17 cellular contexts compared by ENCODE assay signal in the genomic region with DNA sequence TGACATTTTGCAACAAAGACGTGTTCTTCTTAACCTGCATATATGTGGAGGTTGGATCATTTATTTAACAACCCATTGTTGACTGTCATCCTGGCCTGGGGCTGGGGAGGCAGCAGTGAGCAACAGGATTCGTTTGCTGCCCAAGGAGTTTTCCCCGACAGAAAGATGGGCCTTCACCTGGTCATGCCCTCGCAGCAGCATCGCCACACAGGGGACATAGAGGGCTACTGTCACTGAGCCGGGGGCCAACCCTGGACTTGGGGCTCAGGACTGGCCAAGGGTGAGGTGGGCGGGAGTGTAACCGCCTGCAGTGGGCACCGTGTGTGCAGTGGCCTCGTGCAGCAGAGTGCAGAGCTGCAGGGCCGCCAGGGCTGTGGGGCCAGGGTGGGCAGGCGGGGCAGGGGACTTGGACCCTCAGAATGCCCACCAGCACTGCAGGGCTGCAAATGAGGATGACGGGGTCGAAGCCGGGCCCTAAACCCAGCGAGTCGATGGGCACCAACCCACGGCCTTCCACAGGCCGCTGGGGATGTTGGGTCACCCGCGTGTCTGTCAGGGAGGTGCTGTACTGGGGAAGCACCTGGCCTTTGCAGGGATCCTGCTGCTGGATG. TPM values are rescaled to one million over a fixed set of nuclear protein-coding genes. Genes with fewer than 3 reads are reported as not detected.
A peak's percentile ranks its signal among the peaks of the same experiment; 100 is the strongest.
DNase-seq lines count a peak whose midpoint lies in the region; ATAC-seq and TF ChIP-seq lines count a peak whose summit lies in the region.
"Had no signal": no experiment of that assay in that cellular context is flagged by ENCODE, and none has a peak within 500 bp of the region (broad histone marks: within the 10 kb centered on the region; RNA-seq: fewer than 3 reads in every experiment).

No MANE protein-coding gene starts in this region.

- RAD21 ChIA-PET in HCT116 (lab: Charles Lee; ENCODE audit: low non-redundant PET in 1 of 2, low total read pairs in 2 of 2, uncharacterized antibody in 2 of 2, unreplicated experiment in 2 of 2) = no interaction called here

- H3F3A ChIP-seq in DOHH2 (ENCODE audit: control insufficient read depth, insufficient read depth) = no peaks in the 10 kb centered on the region
- H3F3A ChIP-seq in neural progenitor cell (ENCODE audit: low read depth) = no peaks in the 10 kb centered on the region

- H3K4me2 ChIP-seq in DOHH2 (ENCODE audit: low read length) (no peak overlapping the region), HCT116 (ENCODE audit: low read length) (no peak overlapping the region), neural progenitor cell (no peak overlapping the region)

- peaks cover 18% of the 10 kb centered on the region for H3K4me1 ChIP-seq in DOHH2 (ENCODE audit: control insufficient read depth, low read length)
- H3K4me1 ChIP-seq in HCT116 (ENCODE audit: control insufficient read depth in 1 of 2, insufficient read depth in 2 of 2, low read length in 2 of 2) = no peaks in the 10 kb centered on the region
- no peaks in the 10 kb centered on the region for H3K4me1 ChIP-seq in neural progenitor cell
- H3K4me1 ChIP-seq in lower lobe of right lung = peaks cover 13% of the 10 kb centered on the region
- H3K4me1 ChIP-seq: breast epithelium, parathyroid adenoma, testis had no signal

- peak; percentile 31 for TF ChIP-seq CTCF in DOHH2 (IDR thresholded peaks at IDR 0.05; ENCODE audit: low read depth, low read length, poor library complexity, severe bottlenecking)
- TF ChIP-seq CTCF in HCT116 (IDR thresholded peaks at IDR 0.05 in 2 of 3, conservative IDR thresholded peaks at IDR 0.05 in 1 of 3; ENCODE audit: borderline replicate concordance in 1 of 3, insufficient read depth in 1 of 3, low read depth in 2 of 3, low read length in 2 of 3) = peak in 1 of 3 experiments; percentile 33; a peak in 1 of 6 replicates
- TF ChIP-seq CTCF in astrocyte of the spinal cord (IDR thresholded peaks at IDR 0.05; ENCODE audit: low read depth, low read length) = peak; percentile 23
- TF ChIP-seq CTCF in neural progenitor cell (IDR thresholded peaks at IDR 0.05) = peak; percentile 47
- TF ChIP-seq CTCF in lower lobe of right lung (IDR thresholded peaks at IDR 0.05) = no peak

- H3K79me2 ChIP-seq in DOHH2 (ENCODE audit: control insufficient read depth, low read length) (no peaks in the 10 kb centered on the region), HCT116 (ENCODE audit: insufficient read depth, low read length) (no peaks in the 10 kb centered on the region), neural progenitor cell (ENCODE audit: low read depth) (peaks cover 12% of the 10 kb centered on the region)

- no peak overlapping the region for H3K27ac Mint-ChIP-seq in neural progenitor cell

- H3K4me3 ChIP-seq in DOHH2 (ENCODE audit: low read length) (no peak overlapping the region), HCT116 (replicated peaks in 1 of 2; ENCODE audit: low read depth in 1 of 2, low read length in 2 of 2) (no peak overlapping the region), astrocyte of the spinal cord (ENCODE audit: low read depth, low read length) (no peak overlapping the region), neural progenitor cell (no peak overlapping the region), lower lobe of right lung (no peak overlapping the region)
- H3K4me3 ChIP-seq: breast epithelium, gastrocnemius medialis, testis had no signal

- no peak overlapping the region for H3K4me3 Mint-ChIP-seq in neural progenitor cell

- no TSS peak for BruUV-seq in HCT116 (replicated peaks; lab: Mats Ljungman, UMichigan)

- no peaks in the 10 kb centered on the region for H3K27me3 Mint-ChIP-seq in neural progenitor cell (ENCODE audit: insufficient read depth, low read depth)

- TF ChIP-seq POLR2A in HCT116 (IDR thresholded peaks at IDR 0.05; ENCODE audit: borderline replicate concordance, extremely low read depth, insufficient read depth, insufficient read length) = no peak

- no peaks in the 10 kb centered on the region for H3K4me1 Mint-ChIP-seq in neural progenitor cell

- H3K9ac ChIP-seq in HCT116 (ENCODE audit: low read length) (no peak overlapping the region), neural progenitor cell (no peak overlapping the region)
- H3K9ac ChIP-seq: parathyroid adenoma had no signal

- POLR2A ChIA-PET in HCT116 (lab: Charles Lee) = no interaction called here

- H3K36me3 Mint-ChIP-seq in neural progenitor cell = peaks cover 3% of the 10 kb centered on the region

- DNase-seq in HCT116 (ENCODE audit: low read depth, low spot score) (no peak), astrocyte of the spinal cord (ENCODE audit: low read depth, low spot score) (no peak), neural progenitor cell (ENCODE audit: low spot score) (peak; percentile 32), NCI-H748 (lab: John Stamatoyannopoulos, UW; ENCODE audit: unreplicated experiment) (no peak), lower lobe of right lung (no peak)
- DNase-seq: activated naive CD4-positive, alpha-beta T cell treated with Interleukin-2 at 50 U/mL for 16 hours; AML-193; gastrocnemius medialis; NCI-H2171 treated with DMSO at 0.1 percent for 48 hours; NK-92 treated with Interleukin-12 subunit alpha and Interleukin-12 subunit beta, amount 100 ng/mL, for 24 hours; stimulated activated CD4-positive, alpha-beta T cell treated with anti-CD3 and anti-CD28 coated beads, Interleukin-12 subunit alpha, Interleukin-12 subunit beta, amount 100 ng/mL, for 4 hours; testis had no signal

- CTCF ChIA-PET in HCT116 (lab: Charles Lee) = no interaction called here

- intact Hi-C loops in HCT116 (cut with micrococcal nuclease) = no loop called here
- intact Hi-C loops in lower lobe of right lung (cut with DNase I) = no loop called here

- H3K27ac ChIP-seq in DOHH2 (ENCODE audit: low read depth, low read length) (no peak overlapping the region), HCT116 (ENCODE audit: low read depth, low read length) (no peak overlapping the region), neural progenitor cell (no peak overlapping the region), lower lobe of right lung (no peak overlapping the region)
- H3K27ac ChIP-seq: breast epithelium, gastrocnemius medialis, parathyroid adenoma, testis had no signal

- H3K27me3 ChIP-seq in DOHH2 (ENCODE audit: control insufficient read depth, low read length) (no peaks in the 10 kb centered on the region), HCT116 (ENCODE audit: insufficient read depth, low read length) (no peaks in the 10 kb centered on the region), neural progenitor cell (no peaks in the 10 kb centered on the region), lower lobe of right lung (ENCODE audit: low read depth) (no peaks in the 10 kb centered on the region)
- H3K27me3 ChIP-seq: breast epithelium, gastrocnemius medialis, testis had no signal

- H3K36me3 ChIP-seq in DOHH2 (ENCODE audit: control insufficient read depth, low read length) = no peaks in the 10 kb centered on the region
- no peaks in the 10 kb centered on the region for H3K36me3 ChIP-seq in HCT116 (ENCODE audit: control insufficient read depth in 1 of 2, insufficient read depth in 2 of 2, low read length in 2 of 2)
- H3K36me3 ChIP-seq in neural progenitor cell = no peaks in the 10 kb centered on the region
- peaks cover 15% of the 10 kb centered on the region for H3K36me3 ChIP-seq in lower lobe of right lung
- H3K36me3 ChIP-seq: breast epithelium, gastrocnemius medialis had no signal

- no peaks in the 10 kb centered on the region for H3K9me2 ChIP-seq in DOHH2 (replicated peaks; ENCODE audit: control insufficient read depth, low read length)
- H3K9me2 ChIP-seq in HCT116 (ENCODE audit: insufficient read depth) = no peaks in the 10 kb centered on the region

- no peaks in the 10 kb centered on the region for H3K9me3 ChIP-seq in DOHH2 (ENCODE audit: control insufficient read depth, insufficient read depth, low read length)
- peaks cover 0 to 13% of the 10 kb centered on the region in 2 experiments; a peak in 2 of 4 replicates for H3K9me3 ChIP-seq in HCT116 (ENCODE audit: control insufficient read depth in 1 of 2, insufficient read depth in 1 of 2, low read depth in 1 of 2, low read length in 2 of 2)
- no peaks in the 10 kb centered on the region for H3K9me3 ChIP-seq in neural progenitor cell (ENCODE audit: low read depth)
- no peaks in the 10 kb centered on the region for H3K9me3 ChIP-seq in lower lobe of right lung
- H3K9me3 ChIP-seq: breast epithelium, gastrocnemius medialis, testis had no signal

- peaks cover 16% of the 10 kb centered on the region for H3K9me3 Mint-ChIP-seq in neural progenitor cell

- ATAC-seq in HCT116 (peak; percentile 67; the same call in 1 of the 2 replicates), HG02981 (IDR thresholded peaks at IDR 0.05; ENCODE audit: unreplicated experiment) (no peak), HG03439 (IDR thresholded peaks at IDR 0.05; ENCODE audit: unreplicated experiment) (no peak), lower lobe of right lung (no peak)
- ATAC-seq: gastrocnemius medialis had no signal

- TF ChIP-seq RAD21 in HCT116 (IDR thresholded peaks at IDR 0.05; ENCODE audit: low read depth) = no peak

- in situ Hi-C loops in astrocyte of the spinal cord (cut with HindIII; ENCODE audit: low sequenced_read_pairs) = no loop called here

- H2AFZ ChIP-seq in HCT116 (ENCODE audit: low read depth, low read length, poor library complexity, severe bottlenecking) (no peak overlapping the region), neural progenitor cell (replicated peaks) (no peak overlapping the region)
- H2AFZ ChIP-seq: parathyroid adenoma had no signal

- H4K20me1 ChIP-seq in DOHH2 (ENCODE audit: control insufficient read depth, insufficient read depth, low read depth, low read length) (no peaks in the 10 kb centered on the region), HCT116 (ENCODE audit: insufficient read depth) (no peaks in the 10 kb centered on the region), neural progenitor cell (ENCODE audit: low read depth) (no peaks in the 10 kb centered on the region)

TF ChIP-seq in HCT116, 20 proteins besides CTCF, POLR2A, EP300 and RAD21 (continues in another document):
- TF ChIP-seq EZH2phosphoT487 (IDR thresholded peaks at IDR 0.05; ENCODE audit: borderline replicate concordance) = no peak
- no peak for TF ChIP-seq FOSL1 (IDR thresholded peaks at IDR 0.05; ENCODE audit: low read depth)

RNA-seq across cellular contexts. Expression of a gene that starts 11.8 kb away (rescaled TPM):
- total RNA-seq in HCT116 (2021; ENCODE audit: unreplicated experiment) (19.2 TPM), neural progenitor cell (ENCODE audit: low replicate concordance) (40.0 and 51.3 TPM in 2 replicates), lower lobe of right lung (66.4 TPM)
- polyA plus RNA-seq in HCT116 (2012) = 15.2 and 16.3 TPM in 2 replicates
